1 cellular context compared by ENCODE assay signal in the genomic region with DNA sequence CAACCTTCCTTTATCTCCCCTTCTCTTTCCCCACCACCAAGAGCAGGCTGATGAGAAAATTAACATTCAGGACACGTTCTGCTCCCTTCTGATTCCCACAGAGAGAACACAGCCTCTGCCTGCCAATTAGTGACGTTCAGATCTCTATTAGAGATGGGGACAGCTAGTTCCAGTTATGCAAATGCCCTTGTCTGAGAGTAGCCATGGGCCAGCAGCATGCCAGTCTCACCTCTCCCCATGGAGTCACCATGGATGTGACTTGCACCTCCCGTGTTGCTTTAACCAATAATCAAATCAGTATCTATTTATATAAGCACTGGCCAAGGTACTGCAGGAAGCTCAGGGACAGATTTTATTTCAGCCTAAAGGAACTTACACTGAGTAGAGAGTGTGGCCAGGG.
TF ChIP-seq lines count a peak whose summit lies in the region.

No MANE protein-coding gene starts in this region.

TF ChIP-seq in SK-N-SH, 30 proteins besides CTCF, POLR2A, EP300 and RAD21:
- TF ChIP-seq, protein P1, sequence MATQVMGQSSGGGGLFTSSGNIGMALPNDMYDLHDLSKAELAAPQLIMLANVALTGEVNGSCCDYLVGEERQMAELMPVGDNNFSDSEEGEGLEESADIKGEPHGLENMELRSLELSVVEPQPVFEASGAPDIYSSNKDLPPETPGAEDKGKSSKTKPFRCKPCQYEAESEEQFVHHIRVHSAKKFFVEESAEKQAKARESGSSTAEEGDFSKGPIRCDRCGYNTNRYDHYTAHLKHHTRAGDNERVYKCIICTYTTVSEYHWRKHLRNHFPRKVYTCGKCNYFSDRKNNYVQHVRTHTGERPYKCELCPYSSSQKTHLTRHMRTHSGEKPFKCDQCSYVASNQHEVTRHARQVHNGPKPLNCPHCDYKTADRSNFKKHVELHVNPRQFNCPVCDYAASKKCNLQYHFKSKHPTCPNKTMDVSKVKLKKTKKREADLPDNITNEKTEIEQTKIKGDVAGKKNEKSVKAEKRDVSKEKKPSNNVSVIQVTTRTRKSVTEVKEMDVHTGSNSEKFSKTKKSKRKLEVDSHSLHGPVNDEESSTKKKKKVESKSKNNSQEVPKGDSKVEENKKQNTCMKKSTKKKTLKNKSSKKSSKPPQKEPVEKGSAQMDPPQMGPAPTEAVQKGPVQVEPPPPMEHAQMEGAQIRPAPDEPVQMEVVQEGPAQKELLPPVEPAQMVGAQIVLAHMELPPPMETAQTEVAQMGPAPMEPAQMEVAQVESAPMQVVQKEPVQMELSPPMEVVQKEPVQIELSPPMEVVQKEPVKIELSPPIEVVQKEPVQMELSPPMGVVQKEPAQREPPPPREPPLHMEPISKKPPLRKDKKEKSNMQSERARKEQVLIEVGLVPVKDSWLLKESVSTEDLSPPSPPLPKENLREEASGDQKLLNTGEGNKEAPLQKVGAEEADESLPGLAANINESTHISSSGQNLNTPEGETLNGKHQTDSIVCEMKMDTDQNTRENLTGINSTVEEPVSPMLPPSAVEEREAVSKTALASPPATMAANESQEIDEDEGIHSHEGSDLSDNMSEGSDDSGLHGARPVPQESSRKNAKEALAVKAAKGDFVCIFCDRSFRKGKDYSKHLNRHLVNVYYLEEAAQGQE (IDR thresholded peaks at IDR 0.05; ENCODE audit: low read depth, low read length): peak; percentile 39; the same call in 1 of the 2 replicates
- no peak for TF ChIP-seq MEF2A (IDR thresholded peaks at IDR 0.05; ENCODE audit: borderline replicate concordance, low read depth)
TF ChIP-seq in SK-N-SH: peak in this region for 1.
